ENCODE assay signal across 10 cellular contexts in genomic region chr1:234188454-234188792, GRCh38.
DNase-seq lines count a peak whose midpoint lies in the region; TF ChIP-seq lines count a peak whose summit lies in the region.
"Had no signal": no experiment of that assay in that cellular context is flagged by ENCODE, and none has a peak within 500 bp of the region (broad histone marks: within the 10 kb centered on the region; RNA-seq: fewer than 3 reads in every experiment).

No MANE protein-coding gene starts in this region.

- H3K9me2 ChIP-seq in SK-N-SH: no peaks in the 10 kb centered on the region

- H3K4me1 ChIP-seq in SK-N-SH (ENCODE audit: control insufficient read depth in 1 of 2, insufficient read depth in 2 of 2, low read depth in 1 of 2, low read length in 1 of 2): no peaks in the 10 kb centered on the region
- H3K4me1 ChIP-seq in CD8-positive, alpha-beta memory T cell (ENCODE audit: insufficient read depth, low read length): no peaks in the 10 kb centered on the region
- H3K4me1 ChIP-seq: adrenal gland, thyroid gland had no signal

- CTCF ChIA-PET in SK-N-SH (lab: Yijun Ruan, JAX): interaction anchor here (1.9 to 5.9 kb wide), 2 partner anchors 24 to 77 kb away, joined by 4 to 24 read pairs; no protein-coding TSS in a partner anchor
- CTCF ChIA-PET in CD8-positive, alpha-beta memory T cell (lab: Charles Lee): no interaction called here

- no peaks in the 10 kb centered on the region for H3K27me3 ChIP-seq in SK-N-SH (ENCODE audit: insufficient read depth)
- no peaks in the 10 kb centered on the region for H3K27me3 ChIP-seq in CD8-positive, alpha-beta memory T cell (ENCODE audit: insufficient read depth, low read length, poor library complexity, severe bottlenecking)
- H3K27me3 ChIP-seq: adrenal gland, thyroid gland had no signal

- H3K4me3 ChIP-seq in SK-N-SH (ENCODE audit: low read depth in 2 of 2, low read length in 1 of 2): no peak overlapping the region; a peak in 1 of 4 replicates
- no peak overlapping the region for H3K4me3 ChIP-seq in CD8-positive, alpha-beta memory T cell (ENCODE audit: low read length)
- H3K4me3 ChIP-seq: adrenal gland, thyroid gland had no signal

- DNase-seq in EH (ENCODE audit: low read depth) (peak; percentile 9), SK-N-SH (no peak), islet precursor cell (peak; percentile 74), UCSD-AML1 (lab: John Stamatoyannopoulos, UW; ENCODE audit: unreplicated experiment) (no peak), cortex of kidney (lab: John Stamatoyannopoulos, UW) (no peak), germinal center (ENCODE audit: low spot score) (no peak)
- DNase-seq in CD8-positive, alpha-beta memory T cell: no peak
- DNase-seq: adrenal gland, thyroid gland had no signal

- no peaks in the 10 kb centered on the region for H3K4me1 Mint-ChIP-seq in CD8-positive, alpha-beta memory T cell

- H3K9me3 ChIP-seq in SK-N-SH: peaks cover 2% of the 10 kb centered on the region; the same call in 1 of the 2 replicates
- H3K9me3 ChIP-seq in CD8-positive, alpha-beta memory T cell (ENCODE audit: low read length): no peaks in the 10 kb centered on the region
- H3K9me3 ChIP-seq: adrenal gland, thyroid gland had no signal

- H2AFZ ChIP-seq in SK-N-SH (ENCODE audit: low read depth): no peak overlapping the region

- H3F3A ChIP-seq in SK-N-SH (replicated peaks; ENCODE audit: insufficient read depth): no peaks in the 10 kb centered on the region

- H3K9me3 Mint-ChIP-seq in CD8-positive, alpha-beta memory T cell: peaks cover 5 to 22% (median 15%) of the 10 kb centered on the region in 5 donors

- TF ChIP-seq EP300 in SK-N-SH (IDR thresholded peaks at IDR 0.05; ENCODE audit: borderline replicate concordance in 1 of 2, low read depth in 1 of 2, low read length in 1 of 2): no peak

- peaks cover 0 to 3% (median 0%) of the 10 kb centered on the region in 3 donors for H3K36me3 Mint-ChIP-seq in CD8-positive, alpha-beta memory T cell

- H3K27ac ChIP-seq in SK-N-SH (ENCODE audit: low read depth in 2 of 2, low read length in 1 of 2): no peak overlapping the region
- no peak overlapping the region for H3K27ac ChIP-seq in CD8-positive, alpha-beta memory T cell (ENCODE audit: low read depth, low read length)
- H3K27ac ChIP-seq: adrenal gland, thyroid gland had no signal

- TF ChIP-seq RAD21 in SK-N-SH (IDR thresholded peaks at IDR 0.05; ENCODE audit: low read length): no peak

- no peak overlapping the region for H3K4me3 Mint-ChIP-seq in CD8-positive, alpha-beta memory T cell

- H3K9ac ChIP-seq in SK-N-SH: no peak overlapping the region

- peaks cover 14 to 73% of the 10 kb centered on the region in 2 donors for H3K27me3 Mint-ChIP-seq in CD8-positive, alpha-beta memory T cell

- H3K4me2 ChIP-seq in SK-N-SH: no peak overlapping the region

- no peaks in the 10 kb centered on the region for H4K20me1 ChIP-seq in SK-N-SH (ENCODE audit: insufficient read depth)

- WGBS in SK-N-SH (ENCODE audit: low lambda C conversion rate): 54% methylated on average over 2 of the region's 3 CpGs

- H3K36me3 ChIP-seq in SK-N-SH (replicated peaks in 1 of 2; ENCODE audit: control insufficient read depth in 1 of 2, insufficient read depth in 2 of 2, low read length in 1 of 2): no peaks in the 10 kb centered on the region
- H3K36me3 ChIP-seq in CD8-positive, alpha-beta memory T cell (ENCODE audit: insufficient read depth, low read length): no peaks in the 10 kb centered on the region
- H3K36me3 ChIP-seq: adrenal gland, thyroid gland had no signal

- POLR2A ChIA-PET in SK-N-SH (lab: Yijun Ruan, JAX): interaction anchor here (0.6 kb wide), 1 partner anchor 43 kb away, joined by 4 read pairs; no protein-coding TSS in a partner anchor
- POLR2A ChIA-PET in CD8-positive, alpha-beta memory T cell (lab: Charles Lee): no interaction called here

- H3K27ac Mint-ChIP-seq in CD8-positive, alpha-beta memory T cell: no peak overlapping the region

- TF ChIP-seq CTCF in LNCAP (IDR thresholded peaks at IDR 0.05) (peak; percentile 52), SK-N-SH (IDR thresholded peaks at IDR 0.05) (peak; percentile 27; the same call in 1 of the 2 replicates)

- no peaks in the 10 kb centered on the region for H3K79me2 ChIP-seq in SK-N-SH (ENCODE audit: insufficient read depth)

TF ChIP-seq in SK-N-SH, 30 proteins besides CTCF, POLR2A, EP300 and RAD21:
- no peak for TF ChIP-seq CHD2 (IDR thresholded peaks at IDR 0.05; ENCODE audit: low read length, partially characterized antibody)

Comparison
In these comparisons a context has a peak if more than half of its experiments do, and no peak if none do; other contexts are left out.
1. DNase-seq: peak in EH (single experiment) and islet precursor cell (single experiment); none in SK-N-SH (single experiment), UCSD-AML1 (single experiment), cortex of kidney (single experiment), germinal center (single experiment) and CD8-positive, alpha-beta memory T cell (0 of 5).